Comparison of ENCODE assay signal across 1 cellular context in the genomic region with DNA sequence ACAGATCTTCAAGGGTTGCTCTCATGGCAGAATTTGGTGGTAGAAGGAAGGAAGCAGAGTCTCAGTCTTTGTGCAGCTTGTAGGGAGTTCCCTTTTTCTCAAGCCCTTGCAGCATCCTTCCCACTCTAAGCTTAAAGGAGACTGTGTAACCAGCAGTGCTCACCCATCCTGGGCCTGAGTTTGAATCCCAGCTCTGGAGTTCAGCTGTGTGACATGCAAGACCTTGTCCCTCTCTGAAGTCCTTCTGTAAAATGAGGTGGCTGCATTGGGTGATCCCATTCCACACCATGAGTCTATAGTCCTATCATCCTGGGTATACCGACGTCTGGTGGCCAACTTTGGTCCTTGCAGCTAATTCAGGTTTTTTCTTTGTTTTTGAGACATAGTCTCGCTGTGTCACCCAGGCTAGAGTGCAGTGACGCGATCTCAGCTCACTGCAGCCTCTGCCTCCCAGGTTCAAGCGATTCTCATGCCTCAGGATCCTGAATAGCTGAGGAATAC.
TF ChIP-seq lines count a peak whose summit lies in the region.

No MANE protein-coding gene starts in this region.

TF ChIP-seq in HCT116, 20 proteins besides CTCF, POLR2A, EP300 and RAD21 (continued from another document):
- TF ChIP-seq EZH2phosphoT487 (IDR thresholded peaks at IDR 0.05; ENCODE audit: borderline replicate concordance) (no peak), FOSL1 (IDR thresholded peaks at IDR 0.05; ENCODE audit: low read depth) (no peak), SRF (IDR thresholded peaks at IDR 0.05; ENCODE audit: low read depth) (no peak), CBX3 (IDR thresholded peaks at IDR 0.05; ENCODE audit: low read depth) (0 out of 2 replicates have a peak, but pooled peaks have one; percentile 25), JUND (IDR thresholded peaks at IDR 0.05) (no peak), EZH2 (IDR thresholded peaks at IDR 0.05) (no peak)
TF ChIP-seq in HCT116: peak in this region for 1.
